ENCODE assay signal across 8 cellular contexts in the genomic region with DNA sequence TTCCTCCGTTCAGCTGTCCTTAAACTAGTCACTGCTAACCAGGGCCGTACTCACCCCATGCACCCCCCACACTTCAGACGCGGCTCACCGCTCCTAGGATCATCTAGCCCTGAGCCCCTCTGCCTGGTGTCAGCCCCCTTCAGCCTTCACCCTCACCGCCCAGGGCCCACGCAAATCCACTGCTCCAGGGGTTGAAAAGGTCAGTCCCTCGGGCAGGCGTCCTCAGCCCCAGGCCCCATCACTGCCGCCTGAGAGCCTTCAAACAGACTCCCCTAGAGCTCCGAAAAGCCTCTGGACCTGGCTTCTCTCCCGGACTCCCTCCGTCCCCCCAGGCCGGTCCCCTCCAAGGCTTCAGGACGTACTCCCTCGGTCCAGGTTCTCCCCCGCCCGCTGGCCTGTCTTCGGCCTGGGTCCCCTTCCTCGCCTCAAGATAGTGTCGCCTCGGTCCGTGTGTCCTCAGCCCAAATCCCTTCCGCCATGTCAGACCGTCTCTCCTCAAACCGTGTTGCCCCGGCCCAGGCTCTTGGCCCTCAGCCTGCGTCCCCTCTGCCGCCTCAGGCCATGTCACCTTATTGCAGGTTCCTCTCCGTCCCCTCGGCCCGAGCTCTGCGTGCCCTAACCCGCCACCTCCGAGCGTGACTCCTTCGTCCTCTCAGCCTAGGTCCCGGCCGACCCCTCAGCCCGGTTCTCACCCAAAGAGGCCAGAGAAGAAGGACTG. TPM values are rescaled to one million over a fixed set of nuclear protein-coding genes. Genes with fewer than 3 reads are reported as not detected.
DNase-seq lines count a peak whose midpoint lies in the region; ATAC-seq and TF ChIP-seq lines count a peak whose summit lies in the region.

No MANE protein-coding gene starts in this region.

- H3K27ac ChIP-seq in upper lobe of left lung, result peak overlapping the region; percentile 94 to 99 (median 98)

- no peaks in the 10 kb centered on the region for H3K27me3 ChIP-seq in upper lobe of left lung

- CTCF ChIA-PET in GM10248 (lab: Yijun Ruan, JAX), result interaction anchor here (0.8 to 2.6 kb wide), 7 partner anchors 10 to 186 kb away, joined by 3 to 21 read pairs (median 7); a partner anchor contains a TSS

- H3K9me3 ChIP-seq in upper lobe of left lung, result no peaks in the 10 kb centered on the region

- peaks cover 50 to 53% (median 52%) of the 10 kb centered on the region in 4 donors for H3K4me1 ChIP-seq in upper lobe of left lung

- DNase-seq in EH (ENCODE audit: low read depth) (peak; percentile 12), astrocyte of the cerebellum (ENCODE audit: low read depth) (no peak), lower leg skin (ENCODE audit: low spot score in 2 of 2) (peak in 1 of 2 donors; percentile 90), upper lobe of left lung (peak; percentile 31 to 56), GM10248 (ENCODE audit: extremely low spot score) (no peak), HPDE6-E6E7 (ENCODE audit: extremely low spot score) (no peak)

- H3K4me3 ChIP-seq in astrocyte of the cerebellum (ENCODE audit: low read depth, low read length), result peak overlapping the region; percentile 100
- H3K4me3 ChIP-seq in lower leg skin (ENCODE audit: low read depth, poor library complexity, severe bottlenecking), result peak overlapping the region; percentile 99
- peak overlapping the region; percentile 68 to 97 (median 89) for H3K4me3 ChIP-seq in upper lobe of left lung

- ATAC-seq in HG03442 (IDR thresholded peaks at IDR 0.05; ENCODE audit: unreplicated experiment), result peak; percentile 9
- ATAC-seq in upper lobe of left lung (ENCODE audit: low FRiP score in 2 of 2), result no peak
- ATAC-seq in activated CD4-positive, CD25-positive, alpha-beta regulatory T cell treated with anti-CD3 and anti-CD28 coated beads, Interleukin-2, amount 50 U/mL, for 24 hours, result no peak

- in situ Hi-C loops in astrocyte of the cerebellum (cut with HindIII; ENCODE audit: low sequenced_read_pairs), result no loop called here

- intact Hi-C loops in lower leg skin (cut with DNase I; ENCODE audit: low total_unique reads), result no loop called here

- POLR2A ChIA-PET in GM10248 (lab: Yijun Ruan, JAX), result no interaction called here

- TF ChIP-seq CTCF in astrocyte of the cerebellum (IDR thresholded peaks at IDR 0.05; ENCODE audit: low read depth, low read length, missing control alignments), result no peak
- TF ChIP-seq CTCF in lower leg skin (IDR thresholded peaks at IDR 0.05), result no peak
- TF ChIP-seq CTCF in upper lobe of left lung (IDR thresholded peaks at IDR 0.05), result peak in 1 of 6 experiments; percentile 3
- no peak for TF ChIP-seq CTCF in GM10248 (IDR thresholded peaks at IDR 0.05; ENCODE audit: control extremely low read depth, extremely low read depth, low read depth, missing control alignments)

- H3K36me3 ChIP-seq in upper lobe of left lung, result peaks cover 0 to 7% (median 0%) of the 10 kb centered on the region in 4 donors

- WGBS in lower leg skin, 2 donors, result 3% methylated on average over 40 of the region's 40 CpGs
- WGBS in upper lobe of left lung, 2 donors, result 5 to 6% methylated on average over 25 to 40 of the region's 40 CpGs

- no peak for TF ChIP-seq EP300 in upper lobe of left lung (IDR thresholded peaks at IDR 0.05)

- TF ChIP-seq POLR2A in lower leg skin (IDR thresholded peaks at IDR 0.05) (no peak), upper lobe of left lung (IDR thresholded peaks at IDR 0.05) (no peak)

RNA-seq across cellular contexts. Expression of a gene that starts 0.6 kb away (rescaled TPM):
- total RNA-seq in lower leg skin, result 100 to 1,000 TPM; 182 to 344 (median 221) TPM
- total RNA-seq in upper lobe of left lung, result 100 to 1,000 TPM; 107 to 183 (median 152) TPM

RNA-seq across cellular contexts. Expression of a gene that starts 30.3 kb away (rescaled TPM):
- 1 to 10 TPM; 3.5 to 9.0 (median 5.9) TPM for total RNA-seq in lower leg skin
- 10 to 100 TPM in 2 of 6 donors, 1 to 10 TPM in 4; 3.5 to 15.8 (median 7.4) TPM for total RNA-seq in upper lobe of left lung

RNA-seq across cellular contexts. Expression of a gene that starts 42.6 kb away (rescaled TPM):
- 1 to 10 TPM in 2 of 4 donors, under 1 TPM in 1, not detected in 1; 0.38 to 2.3 (median 1.6) TPM for total RNA-seq in lower leg skin
- under 1 TPM in 3 of 6 donors, not detected in 3; 0.11 to 0.64 (median 0.15) TPM for total RNA-seq in upper lobe of left lung

RNA-seq across cellular contexts. Expression of a gene that starts 58.6 kb away (rescaled TPM):
- total RNA-seq in lower leg skin (1 to 10 TPM in 1 of 4 donors, under 1 TPM in 2, not detected in 1; 0.08 to 1.5 (median 0.69) TPM), upper lobe of left lung (1 to 10 TPM in 1 of 6 donors, under 1 TPM in 5; 0.20 to 2.1 (median 0.42) TPM)

Comparison
In these comparisons a context has a peak if more than half of its experiments do, and no peak if none do; other contexts are left out.
1. DNase-seq: peak in EH (single experiment) and upper lobe of left lung (2 of 2); none in astrocyte of the cerebellum (single experiment), GM10248 (single experiment) and HPDE6-E6E7 (single experiment).
2. Peak in every context shown above with its lines, with median percentiles within 50 percentile points of each other: H3K4me3 ChIP-seq.